ENCODE assay signal across 23 cellular contexts in the genomic region with DNA sequence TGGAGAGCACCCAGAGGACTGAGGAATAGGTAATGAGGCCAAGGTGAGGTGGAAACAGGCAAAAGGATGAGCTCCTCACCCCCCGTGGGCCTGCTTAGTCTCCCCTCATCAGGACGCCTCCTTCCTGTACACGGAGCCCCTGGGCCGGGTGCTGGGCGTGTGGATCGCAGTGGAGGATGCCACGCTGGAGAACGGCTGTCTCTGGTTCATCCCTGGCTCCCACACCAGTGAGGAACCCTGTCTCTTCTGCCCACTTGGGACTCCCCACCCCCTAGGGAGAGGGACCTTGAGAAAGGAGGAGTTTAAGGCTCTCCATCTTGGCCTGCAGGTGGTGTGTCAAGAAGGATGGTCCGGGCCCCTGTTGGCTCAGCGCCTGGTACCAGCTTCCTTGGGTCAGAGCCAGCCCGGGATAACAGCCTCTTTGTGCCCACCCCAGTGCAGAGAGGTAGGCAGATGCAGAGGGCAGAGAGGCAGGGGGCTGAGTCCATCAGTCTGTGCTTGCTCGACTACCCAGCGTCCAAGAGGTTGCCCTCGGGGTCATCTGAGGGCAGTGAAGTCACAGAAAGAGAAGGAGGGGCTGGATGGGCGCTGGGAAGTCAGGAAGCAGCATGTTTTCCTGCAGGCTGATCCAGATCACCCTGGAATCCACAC. TPM values are rescaled to one million over a fixed set of nuclear protein-coding genes. Genes with fewer than 3 reads are reported as not detected.
DNase-seq lines count a peak whose midpoint lies in the region; ATAC-seq and TF ChIP-seq lines count a peak whose summit lies in the region.
"Had no signal": no experiment of that assay in that cellular context is flagged by ENCODE, and none has a peak within 500 bp of the region (broad histone marks: within the 10 kb centered on the region; RNA-seq: fewer than 3 reads in every experiment).

No MANE protein-coding gene starts in this region.

- intact Hi-C loops in heart right ventricle (cut with DNase I) = loop anchor here in 1 of 10 donors (10.0 kb wide), 1 partner anchor 256 kb away; a partner anchor contains a TSS

- no peaks in the 10 kb centered on the region for H3K36me3 Mint-ChIP-seq in activated CD8-positive, alpha-beta T cell treated with anti-CD3 and anti-CD28 coated beads, Interleukin-2, amount 10 ng/mL, durations not matched to agents 7 days and 5 days (ENCODE audit: low read depth)
- H3K36me3 Mint-ChIP-seq: activated naive CD4-positive, alpha-beta T cell treated with anti-CD3 and anti-CD28 coated beads, Interleukin-2, amount 50 U/mL, for 24 hours; memory B cell; naive B cell had no signal

- peak overlapping the region in 9 of 10 donors; percentile 13 to 86 (median 50) for H3K27ac ChIP-seq in heart right ventricle
- no peak overlapping the region for H3K27ac ChIP-seq in suprapubic skin

- 49 to 63% methylated on average over 15 of the region's 15 CpGs for WGBS in heart right ventricle, 2 donors
- WGBS in suprapubic skin = 66% methylated on average over 15 of the region's 15 CpGs

- peak; percentile 10 for DNase-seq in NCI-H1092 (lab: John Stamatoyannopoulos, UW)
- no peak for DNase-seq in NCI-H1092 treated with DMSO at 0.1 percent for 48 hours (lab: John Stamatoyannopoulos, UW)
- DNase-seq in heart right ventricle = no peak
- peak; percentile 76 for DNase-seq in mesenteric fat pad (ENCODE audit: low spot score)
- peak; percentile 56 to 72 for DNase-seq in suprapubic skin (ENCODE audit: low spot score in 2 of 2)
- no peak for DNase-seq in activated CD8-positive, alpha-beta T cell treated with anti-CD3 and anti-CD28 coated beads, Interleukin-2, amount 10 ng/mL, durations not matched to agents 7 days and 5 days
- DNase-seq in activated CD4-positive, alpha-beta T cell treated with anti-CD3 and anti-CD28 coated beads for 1 hour = no peak
- DNase-seq in GM10248 (ENCODE audit: extremely low spot score) = no peak
- DNase-seq: cerebellar nuclear complex; DND-41; effector memory CD4-positive, alpha-beta T cell; glutamatergic neuron; naive B cell; NCI-H1105 treated with DMSO at 0.1 percent for 48 hours; NCI-H2081 treated with DMSO at 0.1 percent for 48 hours; NCI-H446 treated with DMSO at 0.1 percent for 48 hours; stimulated activated naive CD8-positive, alpha-beta T cell treated with anti-CD3 and anti-CD28 coated beads, Interleukin-15, Interleukin-2, amounts not matched to agents 100 U/mL and 50 U/mL, for 24 hours had no signal

- POLR2A ChIA-PET in activated CD8-positive, alpha-beta T cell treated with anti-CD3 and anti-CD28 coated beads, Interleukin-2, amount 10 ng/mL, durations not matched to agents 7 days and 5 days (lab: Charles Lee) = no interaction called here
- POLR2A ChIA-PET in GM10248 (lab: Yijun Ruan, JAX) = no interaction called here

- H3K9me3 ChIP-seq in heart right ventricle (no peaks in the 10 kb centered on the region), suprapubic skin (no peaks in the 10 kb centered on the region)
- H3K9me3 ChIP-seq: ascending aorta, vagina had no signal

- TF ChIP-seq CTCF in heart right ventricle (IDR thresholded peaks at IDR 0.05) = no peak
- no peak for TF ChIP-seq CTCF in suprapubic skin (IDR thresholded peaks at IDR 0.05)
- no peak for TF ChIP-seq CTCF in GM10248 (IDR thresholded peaks at IDR 0.05; ENCODE audit: control extremely low read depth, extremely low read depth, low read depth, missing control alignments)

- peak in 7 of 8 donors; percentile 38 to 68 (median 53) for ATAC-seq in heart right ventricle
- no peak for ATAC-seq in activated CD8-positive, alpha-beta T cell treated with anti-CD3 and anti-CD28 coated beads, Interleukin-2, amount 10 ng/mL, durations not matched to agents 7 days and 5 days
- ATAC-seq: stimulated activated naive CD8-positive, alpha-beta T cell treated with anti-CD3 and anti-CD28 coated beads, Interleukin-15, Interleukin-2, amounts not matched to agents 100 U/mL and 50 U/mL, for 24 hours had no signal

- no peak for TF ChIP-seq POLR2A in suprapubic skin (IDR thresholded peaks at IDR 0.05)

- H3K27me3 ChIP-seq in heart right ventricle (no peaks in the 10 kb centered on the region), suprapubic skin (no peaks in the 10 kb centered on the region)
- H3K27me3 ChIP-seq: ascending aorta, vagina had no signal

- no peak overlapping the region for H3K27ac Mint-ChIP-seq in activated CD8-positive, alpha-beta T cell treated with anti-CD3 and anti-CD28 coated beads, Interleukin-2, amount 10 ng/mL, durations not matched to agents 7 days and 5 days
- H3K27ac Mint-ChIP-seq: activated naive CD4-positive, alpha-beta T cell treated with anti-CD3 and anti-CD28 coated beads, Interleukin-2, amount 50 U/mL, for 24 hours; memory B cell; naive B cell had no signal

- TF ChIP-seq EP300 in suprapubic skin (IDR thresholded peaks at IDR 0.05) = no peak

- H3K36me3 ChIP-seq in heart right ventricle = peaks cover 0 to 53% (median 4%) of the 10 kb centered on the region in 9 donors
- H3K36me3 ChIP-seq in suprapubic skin = peaks cover 26% of the 10 kb centered on the region
- H3K36me3 ChIP-seq: vagina had no signal

- H3K4me3 Mint-ChIP-seq in activated CD8-positive, alpha-beta T cell treated with anti-CD3 and anti-CD28 coated beads, Interleukin-2, amount 10 ng/mL, durations not matched to agents 7 days and 5 days = no peak overlapping the region
- H3K4me3 Mint-ChIP-seq: activated naive CD4-positive, alpha-beta T cell treated with anti-CD3 and anti-CD28 coated beads, Interleukin-2, amount 50 U/mL, for 24 hours; memory B cell; naive B cell had no signal

- H3K9me3 Mint-ChIP-seq in activated CD8-positive, alpha-beta T cell treated with anti-CD3 and anti-CD28 coated beads, Interleukin-2, amount 10 ng/mL, durations not matched to agents 7 days and 5 days (ENCODE audit: insufficient read depth) = no peaks in the 10 kb centered on the region
- H3K9me3 Mint-ChIP-seq: activated naive CD4-positive, alpha-beta T cell treated with anti-CD3 and anti-CD28 coated beads, Interleukin-2, amount 50 U/mL, for 24 hours; memory B cell; naive B cell had no signal

- CTCF ChIA-PET in activated CD8-positive, alpha-beta T cell treated with anti-CD3 and anti-CD28 coated beads, Interleukin-2, amount 10 ng/mL, durations not matched to agents 7 days and 5 days (lab: Charles Lee) = interaction anchor here (1.5 kb wide), 1 partner anchor 12 kb away, joined by 3 read pairs; no protein-coding TSS in a partner anchor
- CTCF ChIA-PET in GM10248 (lab: Yijun Ruan, JAX) = interaction anchor here (1.2 kb wide), 1 partner anchor 10 kb away, joined by 3 read pairs; no protein-coding TSS in a partner anchor

- peaks cover 3 to 49% (median 39%) of the 10 kb centered on the region in 9 donors for H3K4me1 ChIP-seq in heart right ventricle
- peaks cover 26% of the 10 kb centered on the region for H3K4me1 ChIP-seq in suprapubic skin
- H3K4me1 ChIP-seq: vagina had no signal

- H3K27me3 Mint-ChIP-seq in activated CD8-positive, alpha-beta T cell treated with anti-CD3 and anti-CD28 coated beads, Interleukin-2, amount 10 ng/mL, durations not matched to agents 7 days and 5 days (ENCODE audit: low read depth) = no peaks in the 10 kb centered on the region
- H3K27me3 Mint-ChIP-seq: activated naive CD4-positive, alpha-beta T cell treated with anti-CD3 and anti-CD28 coated beads, Interleukin-2, amount 50 U/mL, for 24 hours; memory B cell; naive B cell had no signal

- no peaks in the 10 kb centered on the region for H3K4me1 Mint-ChIP-seq in activated CD8-positive, alpha-beta T cell treated with anti-CD3 and anti-CD28 coated beads, Interleukin-2, amount 10 ng/mL, durations not matched to agents 7 days and 5 days (ENCODE audit: low read depth)
- H3K4me1 Mint-ChIP-seq: memory B cell had no signal

- H3K4me3 ChIP-seq in heart right ventricle = no peak overlapping the region
- no peak overlapping the region for H3K4me3 ChIP-seq in suprapubic skin
- H3K4me3 ChIP-seq: ascending aorta, skin epidermis, vagina had no signal

RNA-seq across cellular contexts. Expression of a gene that starts 7.0 kb away (rescaled TPM):
- total RNA-seq in heart right ventricle (10 to 100 TPM in 3 of 10 donors, 1 to 10 TPM in 7; 6.0 to 12.0 (median 8.8) TPM), mesenteric fat pad (16.7 TPM), suprapubic skin (10 to 100 TPM in 3 of 4 donors, 1 to 10 TPM in 1; 5.2 to 12.7 (median 10.8) TPM)
- 10 to 100 TPM in 1 of 2 donors, 1 to 10 TPM in 1; 5.0 to 14.2 TPM for polyA plus RNA-seq in heart right ventricle
- 1 to 10 TPM; 7.9 to 8.7 TPM for total RNA-seq in activated CD8-positive, alpha-beta T cell treated with anti-CD3 and anti-CD28 coated beads, Interleukin-2, amount 10 ng/mL, durations not matched to agents 7 days and 5 days

RNA-seq across cellular contexts. Expression of a gene that starts 7.1 kb away (rescaled TPM):
- 10 to 100 TPM; 16.1 to 27.3 (median 20.6) TPM for total RNA-seq in heart right ventricle
- 10 to 100 TPM; 12.7 to 20.6 TPM for polyA plus RNA-seq in heart right ventricle
- total RNA-seq in mesenteric fat pad = 50.6 TPM
- total RNA-seq in suprapubic skin = 100 to 1,000 TPM in 1 of 4 donors, 10 to 100 TPM in 3; 53.6 to 104 (median 60.6) TPM
- 10 to 100 TPM; 83.8 to 85.2 TPM for total RNA-seq in activated CD8-positive, alpha-beta T cell treated with anti-CD3 and anti-CD28 coated beads, Interleukin-2, amount 10 ng/mL, durations not matched to agents 7 days and 5 days

RNA-seq across cellular contexts. Expression of a gene that starts 19.6 kb away (rescaled TPM):
- total RNA-seq in heart right ventricle = 10 to 100 TPM; 14.7 to 38.9 (median 21.8) TPM
- polyA plus RNA-seq in heart right ventricle = 10 to 100 TPM; 26.3 to 49.2 TPM
- 13.6 TPM for total RNA-seq in mesenteric fat pad
- 10 to 100 TPM; 39.1 to 73.5 (median 49.5) TPM for total RNA-seq in suprapubic skin
- total RNA-seq in activated CD8-positive, alpha-beta T cell treated with anti-CD3 and anti-CD28 coated beads, Interleukin-2, amount 10 ng/mL, durations not matched to agents 7 days and 5 days = under 1 TPM; 0.55 to 0.68 TPM
- total RNA-seq: A172 had no signal

RNA-seq across cellular contexts. Expression of a gene that starts 58.5 kb away (rescaled TPM):
- 10 to 100 TPM; 15.2 to 45.1 (median 19.6) TPM for total RNA-seq in heart right ventricle
- polyA plus RNA-seq in heart right ventricle = 10 to 100 TPM; 13.2 to 41.7 TPM
- 40.5 TPM for total RNA-seq in mesenteric fat pad
- total RNA-seq in suprapubic skin = 100 to 1,000 TPM in 3 of 4 donors, 10 to 100 TPM in 1; 77.3 to 127 (median 108) TPM
- 10 to 100 TPM; 26.1 to 27.2 TPM for total RNA-seq in activated CD8-positive, alpha-beta T cell treated with anti-CD3 and anti-CD28 coated beads, Interleukin-2, amount 10 ng/mL, durations not matched to agents 7 days and 5 days

RNA-seq across cellular contexts. Expression of a gene that starts 58.6 kb away (rescaled TPM):
- total RNA-seq in heart right ventricle (10 to 100 TPM in 7 of 10 donors, 1 to 10 TPM in 3; 8.9 to 20.3 (median 11.1) TPM), mesenteric fat pad (3.8 TPM), suprapubic skin (10 to 100 TPM; 10.6 to 17.1 (median 14.6) TPM)
- 10 to 100 TPM; 10.9 to 12.7 TPM for polyA plus RNA-seq in heart right ventricle
- 10 to 100 TPM; 12.6 to 13.0 TPM for total RNA-seq in activated CD8-positive, alpha-beta T cell treated with anti-CD3 and anti-CD28 coated beads, Interleukin-2, amount 10 ng/mL, durations not matched to agents 7 days and 5 days

Comparison
In these comparisons a context has a peak if more than half of its experiments do, and no peak if none do; other contexts are left out.
1. DNase-seq: peak in NCI-H1092 (single experiment), mesenteric fat pad (single experiment) and suprapubic skin (2 of 2); none in NCI-H1092 treated with DMSO at 0.1 percent for 48 hours (single experiment), heart right ventricle (0 of 2), activated CD8-positive, alpha-beta T cell treated with anti-CD3 and anti-CD28 coated beads, Interleukin-2, amount 10 ng/mL, durations not matched to agents 7 days and 5 days (single experiment), activated CD4-positive, alpha-beta T cell treated with anti-CD3 and anti-CD28 coated beads for 1 hour (single experiment) and GM10248 (single experiment).